In genomic region chr15:38622908-38623307, GRCh38 we compare ENCODE assay signal across 1 cellular context.
TF ChIP-seq lines count a peak whose summit lies in the region.

No MANE protein-coding gene starts in this region.

TF ChIP-seq in WTC11, 78 proteins besides CTCF, POLR2A, EP300 and RAD21 (continued from another document):
- TF ChIP-seq STAT6 (CRISPR knock-in tag; conservative IDR thresholded peaks at IDR 0.05; ENCODE audit: low read depth) (no peak), RELA (CRISPR knock-in tag; IDR thresholded peaks at IDR 0.05; ENCODE audit: borderline replicate concordance) (no peak)
